In genomic region chr15:59350421-59350732, GRCh38 we compare ENCODE assay signal across 1 cellular context.
TF ChIP-seq lines count a peak whose summit lies in the region.

No MANE protein-coding gene starts in this region.

TF ChIP-seq in WTC11, 78 proteins besides CTCF, POLR2A, EP300 and RAD21 (continued from another document):
- no peak for TF ChIP-seq E2F4 (CRISPR knock-in tag; IDR thresholded peaks at IDR 0.05; ENCODE audit: borderline replicate concordance, low read depth)
- no peak for TF ChIP-seq E2F1 (CRISPR knock-in tag; IDR thresholded peaks at IDR 0.05)
- no peak for TF ChIP-seq SMAD3 (CRISPR knock-in tag; IDR thresholded peaks at IDR 0.05; ENCODE audit: borderline replicate concordance)
- no peak for TF ChIP-seq ZBTB21 (CRISPR knock-in tag; IDR thresholded peaks at IDR 0.05; ENCODE audit: borderline replicate concordance)
- no peak for TF ChIP-seq MXD4 (CRISPR knock-in tag; IDR thresholded peaks at IDR 0.05; ENCODE audit: borderline replicate concordance)
- TF ChIP-seq NFE2L1 (CRISPR knock-in tag; IDR thresholded peaks at IDR 0.05): no peak
- TF ChIP-seq ZNF219 (CRISPR knock-in tag; IDR thresholded peaks at IDR 0.05; ENCODE audit: borderline replicate concordance): no peak
- TF ChIP-seq GTF2I (CRISPR knock-in tag; conservative IDR thresholded peaks at IDR 0.05): no peak
